ENCODE assay signal across 24 cellular contexts in the genomic region with DNA sequence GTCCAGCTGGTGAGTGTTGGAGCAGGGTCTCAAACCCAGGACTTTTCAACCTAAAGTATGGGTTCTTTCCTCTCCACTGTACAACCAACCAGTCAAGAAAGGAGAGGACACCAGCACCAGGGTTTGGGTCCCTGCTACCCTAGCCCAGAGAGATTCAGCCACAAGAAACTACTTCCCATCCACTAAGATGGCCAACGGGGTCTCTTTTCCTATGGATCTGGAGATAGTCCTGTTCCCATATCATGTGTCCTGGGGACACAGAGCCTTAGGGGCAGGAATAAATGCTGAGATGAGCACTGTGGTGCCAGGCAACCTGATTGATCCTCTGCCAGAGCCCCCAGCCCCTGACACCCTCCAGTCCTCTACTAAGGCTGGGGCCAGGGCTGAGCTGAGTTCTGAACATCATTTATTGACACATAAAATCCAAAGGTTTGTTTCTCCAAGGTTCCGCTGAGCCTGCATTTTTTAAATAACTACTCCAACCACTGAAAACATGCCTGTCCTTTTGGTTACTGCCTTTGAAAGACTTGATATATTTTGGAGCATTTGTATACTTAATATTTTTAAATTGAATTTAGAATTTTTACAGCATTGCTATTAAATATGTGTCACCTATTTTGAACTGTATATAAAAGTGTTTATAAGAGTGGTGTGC. TPM values are rescaled to one million over a fixed set of nuclear protein-coding genes. Genes with fewer than 3 reads are reported as not detected.
DNase-seq lines count a peak whose midpoint lies in the region; ATAC-seq, FAIRE-seq and TF ChIP-seq lines count a peak whose summit lies in the region.
"Had no signal": no experiment of that assay in that cellular context is flagged by ENCODE, and none has a peak within 500 bp of the region (broad histone marks: within the 10 kb centered on the region; RNA-seq: fewer than 3 reads in every experiment).

No MANE protein-coding gene starts in this region.

- H4K5ac ChIP-seq in IMR-90 (ENCODE audit: low read depth, low read length) = no peak overlapping the region

- H2AFZ ChIP-seq in IMR-90 (replicated peaks; ENCODE audit: low read length, poor library complexity) = no peak overlapping the region

- H3K36me3 ChIP-seq in IMR-90 (ENCODE audit: control insufficient read depth, insufficient read depth, low read length) (no peaks in the 10 kb centered on the region), esophagus muscularis mucosa (no peaks in the 10 kb centered on the region), prostate gland (no peaks in the 10 kb centered on the region)
- H3K36me3 ChIP-seq: BLaER1 treated with 17β-estradiol and CSF1 and Interleukin-3, amounts not matched to agents 10 nM and 100 nM had no signal

- no peak overlapping the region for H2BK15ac ChIP-seq in IMR-90 (ENCODE audit: low read depth, low read length)

- H3K4me1 Mint-ChIP-seq in osteocyte (ENCODE audit: unreplicated experiment) = no peaks in the 10 kb centered on the region
- H3K4me1 Mint-ChIP-seq: B cell had no signal

- TF ChIP-seq RAD21 in A549 (conservative IDR thresholded peaks at IDR 0.05 in 1 of 2, IDR thresholded peaks at IDR 0.05 in 1 of 2) (no peak), IMR-90 (IDR thresholded peaks at IDR 0.05; ENCODE audit: low read length) (no peak)

- H3K4me3 ChIP-seq in A549 (no peak overlapping the region), IMR-90 (ENCODE audit: insufficient read depth, low read depth, low read length) (no peak overlapping the region), esophagus muscularis mucosa (no peak overlapping the region), prostate gland (no peak overlapping the region)
- H3K4me3 ChIP-seq: BLaER1 treated with 17β-estradiol and CSF1 and Interleukin-3, amounts not matched to agents 10 nM and 100 nM had no signal

- H3K4me1 ChIP-seq in A549 (peaks cover 6% of the 10 kb centered on the region; the same call in 2 of the 3 replicates), IMR-90 (ENCODE audit: control insufficient read depth, insufficient read depth, low read length) (no peaks in the 10 kb centered on the region), esophagus muscularis mucosa (no peaks in the 10 kb centered on the region), prostate gland (replicated peaks) (no peaks in the 10 kb centered on the region)
- H3K4me1 ChIP-seq: Caco-2 had no signal

- WGBS in A549 (ENCODE audit: missing lambda C conversion rate) = 59% methylated on average over 2 of the region's 2 CpGs
- WGBS in IMR-90 (ENCODE audit: extremely low coverage in 2 of 2, insufficient read length in 1 of 2), 2 experiments = no CpG with 5 or more reads among the region's 2 CpGs
- 81% methylated on average over 2 of the region's 2 CpGs for WGBS in esophagus muscularis mucosa
- WGBS in prostate gland = 51% methylated on average over 2 of the region's 2 CpGs

- peaks cover 10% of the 10 kb centered on the region for H3K9me3 Mint-ChIP-seq in osteocyte (ENCODE audit: unreplicated experiment)

- H4K8ac ChIP-seq in IMR-90 (ENCODE audit: low read depth in 2 of 2, low read length in 2 of 2) = no peak overlapping the region

- in situ Hi-C loops in IMR-90 (cut with MboI; ENCODE audit: low sequenced_read_pairs) = no loop called here

- H2BK120ac ChIP-seq in IMR-90 (ENCODE audit: low read depth, low read length) = no peak overlapping the region

- no peak overlapping the region for H2BK5ac ChIP-seq in IMR-90 (ENCODE audit: low read depth, low read length, poor library complexity, severe bottlenecking)

- ATAC-seq in A549 (no peak), IMR-90 (ENCODE audit: low read depth) (no peak), GM19324 (IDR thresholded peaks at IDR 0.05; ENCODE audit: low FRiP score, unreplicated experiment) (no peak)
- ATAC-seq: CD8-positive, alpha-beta T cell had no signal

- no peaks in the 10 kb centered on the region for H3K36me3 Mint-ChIP-seq in osteocyte (ENCODE audit: unreplicated experiment)

- no peak overlapping the region for H3K14ac ChIP-seq in IMR-90 (replicated peaks; ENCODE audit: low read depth, low read length)

- no peak for TF ChIP-seq POLR2A in A549 (IDR thresholded peaks at IDR 0.05; ENCODE audit: low read length)
- no peak for TF ChIP-seq POLR2A in IMR-90 (IDR thresholded peaks at IDR 0.05; ENCODE audit: low read depth, low read length)
- no peak for TF ChIP-seq POLR2A in esophagus muscularis mucosa (IDR thresholded peaks at IDR 0.05; ENCODE audit: low read depth)
- no peak for TF ChIP-seq POLR2A in prostate gland (IDR thresholded peaks at IDR 0.05)

- H4K91ac ChIP-seq in IMR-90 (ENCODE audit: insufficient read depth, low read depth, low read length) = no peak overlapping the region

- TF ChIP-seq EP300 in A549 (IDR thresholded peaks at IDR 0.05) (no peak), esophagus muscularis mucosa (IDR thresholded peaks at IDR 0.05) (no peak)

- no peak for TF ChIP-seq CTCF in A549 (IDR thresholded peaks at IDR 0.05)
- no peak for TF ChIP-seq CTCF in IMR-90 (conservative IDR thresholded peaks at IDR 0.05; ENCODE audit: low read depth, low read length)
- no peak for TF ChIP-seq CTCF in esophagus muscularis mucosa (IDR thresholded peaks at IDR 0.05)
- TF ChIP-seq CTCF in osteocyte (IDR thresholded peaks at IDR 0.05) = no peak
- TF ChIP-seq CTCF in prostate gland (IDR thresholded peaks at IDR 0.05) = no peak

- H3K27ac Mint-ChIP-seq in osteocyte (ENCODE audit: unreplicated experiment) = no peak overlapping the region
- H3K27ac Mint-ChIP-seq: B cell; CD4-positive, alpha-beta T cell; CD8-positive, alpha-beta T cell had no signal

- H2AK5ac ChIP-seq in IMR-90 (ENCODE audit: low read depth, low read length) = no peak overlapping the region

- H4K20me1 ChIP-seq in IMR-90 (ENCODE audit: insufficient read depth, low read length) = no peaks in the 10 kb centered on the region
- H4K20me1 ChIP-seq: BLaER1 treated with 17β-estradiol and CSF1 and Interleukin-3, amounts not matched to agents 10 nM and 100 nM had no signal

- no peak overlapping the region for H3K56ac ChIP-seq in IMR-90 (ENCODE audit: extremely low read depth, insufficient read depth, low read length)

- dilution Hi-C loops in IMR-90 (cut with HindIII; ENCODE audit: low sequenced_read_pairs, unreplicated experiment) = no loop called here

- FAIRE-seq in A549 (lab: Jason Lieb, UNC) = no peak
- FAIRE-seq: A204.1, D721Med, G401.6, GM12891, GM19239 had no signal

- H3K4me3 Mint-ChIP-seq in osteocyte (ENCODE audit: unreplicated experiment) = no peak overlapping the region
- H3K4me3 Mint-ChIP-seq: B cell; CD4-positive, alpha-beta T cell; CD8-positive, alpha-beta T cell had no signal

- intact Hi-C loops in IMR-90 (cut with micrococcal nuclease) (no loop called here), esophagus muscularis mucosa (cut with DNase I) (no loop called here), prostate gland (cut with DNase I) (no loop called here)

- H3K27me3 ChIP-seq in IMR-90 (ENCODE audit: control insufficient read depth, insufficient read depth, low read length) (no peaks in the 10 kb centered on the region), esophagus muscularis mucosa (peaks cover 0 to 47% (median 0%) of the 10 kb centered on the region in 4 donors), prostate gland (replicated peaks; ENCODE audit: insufficient read depth) (no peaks in the 10 kb centered on the region)
- H3K27me3 ChIP-seq: BLaER1 treated with 17β-estradiol and CSF1 and Interleukin-3, amounts not matched to agents 10 nM and 100 nM had no signal

- H3K79me1 ChIP-seq in IMR-90 (ENCODE audit: low read depth in 1 of 2, low read length in 2 of 2) = no peaks in the 10 kb centered on the region

- POLR2A ChIA-PET in A549 (lab: Yijun Ruan, JAX) = no interaction called here
- POLR2A ChIA-PET in IMR-90 (lab: Charles Lee; ENCODE audit: unreplicated experiment) = no interaction called here

- H3K9me1 ChIP-seq in IMR-90 (ENCODE audit: insufficient read depth, low read length) = no peaks in the 10 kb centered on the region

- CTCF ChIA-PET in A549 (lab: Yijun Ruan, JAX) = interaction anchor here (1.4 to 2.7 kb wide), 3 partner anchors 10 to 13 kb away, joined by 3 to 23 read pairs (median 7); no protein-coding TSS in a partner anchor
- CTCF ChIA-PET in IMR-90 (lab: Yijun Ruan, JAX) = no interaction called here

- H3K4ac ChIP-seq in IMR-90 (ENCODE audit: low read depth, low read length) = no peak overlapping the region

- H2AK9ac ChIP-seq in IMR-90 (replicated peaks; ENCODE audit: low read depth, low read length, poor library complexity) = no peak overlapping the region

- H3K4me2 ChIP-seq in A549 = no peak overlapping the region
- no peak overlapping the region for H3K4me2 ChIP-seq in IMR-90 (ENCODE audit: low read depth, low read length)
- H3K4me2 ChIP-seq: BLaER1 treated with 17β-estradiol and CSF1 and Interleukin-3, amounts not matched to agents 10 nM and 100 nM had no signal

- H3K27me3 Mint-ChIP-seq in osteocyte (ENCODE audit: unreplicated experiment) = peaks cover 17% of the 10 kb centered on the region

- no peak overlapping the region for H3K9ac ChIP-seq in IMR-90 (ENCODE audit: low read depth, low read length)
- H3K9ac ChIP-seq: BLaER1 treated with 17β-estradiol and CSF1 and Interleukin-3, amounts not matched to agents 10 nM and 100 nM had no signal

- no TSS peak for BruUV-seq in IMR-90 (replicated peaks; lab: Mats Ljungman, UMichigan)

- no peak overlapping the region for H2BK20ac ChIP-seq in IMR-90 (ENCODE audit: low read depth, low read length)

- H3K27ac ChIP-seq in A549 (peak overlapping the region in 1 of 2 experiments; percentile 3; a peak in 1 of 6 replicates), IMR-90 (ENCODE audit: insufficient read depth, low read length) (no peak overlapping the region), esophagus muscularis mucosa (replicated peaks in 1 of 4) (no peak overlapping the region), prostate gland (no peak overlapping the region)
- H3K27ac ChIP-seq: BLaER1 treated with 17β-estradiol and CSF1 and Interleukin-3, amounts not matched to agents 10 nM and 100 nM; C4-2B had no signal

- H3K23ac ChIP-seq in IMR-90 (ENCODE audit: low read depth, low read length) = no peak overlapping the region

- DNase-seq in A549 (ENCODE audit: low read depth in 1 of 2, low spot score in 1 of 2) = no peak
- DNase-seq in IMR-90 = no peak
- peak; percentile 47 for DNase-seq in esophagus muscularis mucosa (ENCODE audit: extremely low spot score)
- peak; percentile 56 for DNase-seq in osteocyte (ENCODE audit: extremely low spot score, unreplicated experiment)
- DNase-seq in prostate gland (ENCODE audit: low spot score) = no peak
- DNase-seq in SIG-M5 (lab: John Stamatoyannopoulos, UW) = no peak
- DNase-seq in NCI-H82 (lab: John Stamatoyannopoulos, UW) = no peak
- DNase-seq: 8988T; AML-193; Caco-2; Calu3; CD4-positive, alpha-beta T cell; CD8-positive, alpha-beta T cell; DMS79 treated with DMSO at 0.1 percent for 48 hours; GF-D8 had no signal

- H3K18ac ChIP-seq in IMR-90 (ENCODE audit: low read depth, low read length) = no peak overlapping the region

- H3K9me3 ChIP-seq in A549 (peaks cover 35% of the 10 kb centered on the region), IMR-90 (ENCODE audit: control insufficient read depth, insufficient read depth, low read length) (peaks cover 3% of the 10 kb centered on the region), esophagus muscularis mucosa (peaks cover 0 to 15% (median 10%) of the 10 kb centered on the region in 4 donors), prostate gland (no peaks in the 10 kb centered on the region)

RNA-seq across cellular contexts. Expression of gene MRPL46, which starts 26.0 kb away (rescaled TPM):
- polyA plus RNA-seq in A549 (2011; rRNA removed) (66.9 and 76.1 TPM in 2 replicates), A549 (2017; fragmentation: RNase III; extraction: RNeasy Plus Mini Kit Qiagen cat#74134 plus additional on column Dnase treatment) (54.9 to 61.1 TPM (median 57.7 TPM) in 3 replicates), IMR-90 (2012; rRNA removed) (24.2 and 28.1 TPM in 2 replicates)
- polyA plus RNA-seq in A549 (2012; cell fraction: cytosol; rRNA removed) = 72.2 and 72.9 TPM in 2 replicates
- polyA plus RNA-seq in A549 (2012; cell fraction: nucleus; rRNA removed) = 31.9 and 40.3 TPM in 2 replicates
- polyA minus RNA-seq in A549 (2011; rRNA and poly(A)+ RNA removed) = 16.9 and 17.0 TPM in 2 replicates
- total RNA-seq in IMR-90 (2012; rRNA removed) (14.2 and 16.4 TPM in 2 replicates), esophagus muscularis mucosa (10 to 100 TPM; 14.5 to 27.8 (median 25.1) TPM), osteocyte (17.0 and 20.4 TPM in 2 replicates), prostate gland (10 to 100 TPM; 20.4 to 32.0 TPM)
- 17.6 and 24.4 TPM in 2 replicates for polyA plus RNA-seq in IMR-90 (2012; cell fraction: cytosol; rRNA removed)
- polyA plus RNA-seq in IMR-90 (2012; cell fraction: nucleus; rRNA removed; ENCODE audit: low replicate concordance) = 7.7 and 15.2 TPM in 2 replicates

RNA-seq across cellular contexts. Expression of gene MRPS11, which starts 26.3 kb away (rescaled TPM):
- polyA plus RNA-seq in A549 (2011; rRNA removed) (99.0 and 102 TPM in 2 replicates), A549 (2017; fragmentation: RNase III; extraction: RNeasy Plus Mini Kit Qiagen cat#74134 plus additional on column Dnase treatment) (122 to 129 TPM (median 123 TPM) in 3 replicates), IMR-90 (2012; rRNA removed) (87.8 and 117 TPM in 2 replicates)
- 210 and 263 TPM in 2 replicates for polyA plus RNA-seq in A549 (2012; cell fraction: cytosol; rRNA removed)
- 94.1 and 111 TPM in 2 replicates for polyA plus RNA-seq in A549 (2012; cell fraction: nucleus; rRNA removed)
- polyA minus RNA-seq in A549 (2011; rRNA and poly(A)+ RNA removed) = 35.6 and 44.3 TPM in 2 replicates
- total RNA-seq in IMR-90 (2012; rRNA removed) (45.5 and 66.1 TPM in 2 replicates), esophagus muscularis mucosa (10 to 100 TPM; 25.7 to 44.9 (median 34.2) TPM), osteocyte (41.9 and 51.0 TPM in 2 replicates), prostate gland (10 to 100 TPM; 35.7 to 36.4 TPM)
- 66.5 and 71.6 TPM in 2 replicates for polyA plus RNA-seq in IMR-90 (2012; cell fraction: cytosol; rRNA removed)
- polyA plus RNA-seq in IMR-90 (2012; cell fraction: nucleus; rRNA removed; ENCODE audit: low replicate concordance) = 26.7 and 31.5 TPM in 2 replicates

Comparison
In these comparisons a context has a peak if more than half of its experiments do, and no peak if none do; other contexts are left out.
1. DNase-seq: peak in esophagus muscularis mucosa (single experiment) and osteocyte (single experiment); none in A549 (0 of 2), IMR-90 (single experiment), prostate gland (single experiment), SIG-M5 (single experiment) and NCI-H82 (single experiment).